In the genomic region with DNA sequence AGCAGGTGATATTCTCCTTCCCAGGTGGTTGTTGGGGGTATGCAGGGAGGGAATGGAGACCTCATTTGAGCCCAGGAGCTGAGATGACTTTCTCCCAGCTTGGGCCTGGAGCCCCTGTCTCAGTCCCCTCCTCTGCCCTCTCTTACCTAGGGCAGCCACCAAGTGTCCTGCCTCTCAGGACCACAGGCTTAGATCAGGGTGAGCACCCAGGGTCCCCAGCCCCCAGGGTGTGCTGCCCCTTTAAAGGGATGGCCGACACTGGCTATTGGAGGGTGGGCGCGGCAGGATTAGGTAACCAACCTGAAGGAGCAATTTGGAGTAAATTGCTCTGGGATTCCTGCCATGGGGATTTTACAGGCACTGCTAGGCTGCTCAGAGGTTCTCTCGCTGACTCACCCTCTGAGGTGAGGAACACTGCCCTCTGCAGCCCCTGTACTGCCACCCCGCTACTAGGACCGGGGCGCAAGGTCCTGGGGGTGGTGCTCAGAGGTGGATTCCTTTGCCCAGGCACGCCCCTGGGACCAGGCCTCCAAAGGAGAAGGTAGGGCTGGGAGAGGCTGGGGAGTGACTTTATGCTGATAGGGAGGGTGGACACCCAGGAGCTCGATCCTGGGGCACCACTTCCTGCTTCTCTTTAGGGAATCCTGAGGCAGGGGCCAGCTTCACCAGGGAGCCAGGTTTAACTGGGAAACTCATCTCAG, we compare ENCODE assay signal across 1 cellular context.
A peak's percentile ranks its signal among the peaks of the same experiment; 100 is the strongest.
TF ChIP-seq lines count a peak whose summit lies in the region.

No MANE protein-coding gene starts in this region.

TF ChIP-seq in HepG2, 621 proteins besides CTCF, POLR2A, EP300 and RAD21 (continued from another document):
- TF ChIP-seq ZBTB14 (CRISPR knock-in tag; IDR thresholded peaks at IDR 0.05) (no peak), ISX (CRISPR knock-in tag; conservative IDR thresholded peaks at IDR 0.05) (no peak), PHF5A (CRISPR knock-in tag; IDR thresholded peaks at IDR 0.05; ENCODE audit: low read depth, unreplicated experiment) (peak; percentile 43), PCBP2 (optimal IDR thresholded peaks at IDR 0.05; ENCODE audit: low read depth, low read length, poor library complexity, severe bottlenecking) (no peak), ZBTB7A (CRISPR knock-in tag; IDR thresholded peaks at IDR 0.05) (peak; percentile 65; the same call in 1 of the 2 replicates), ZFP36 (IDR thresholded peaks at IDR 0.05; ENCODE audit: borderline replicate concordance, low read depth, low read length, partially characterized antibody) (no peak), NONO (IDR thresholded peaks at IDR 0.05) (no peak), NONO (CRISPR knock-in tag; conservative IDR thresholded peaks at IDR 0.05) (no peak), ZNF510 (CRISPR knock-in tag; IDR thresholded peaks at IDR 0.05; ENCODE audit: low read depth) (no peak), NFE2 (CRISPR knock-in tag; IDR thresholded peaks at IDR 0.05) (peak; percentile 59; the same call in 1 of the 2 replicates), ZNF598 (CRISPR knock-in tag; IDR thresholded peaks at IDR 0.05; ENCODE audit: borderline replicate concordance) (no peak), HNRNPH1 (optimal IDR thresholded peaks at IDR 0.05; ENCODE audit: low read depth, low read length) (no peak), ZBTB42 (CRISPR knock-in tag; IDR thresholded peaks at IDR 0.05) (no peak), PRMT3 (CRISPR knock-in tag; IDR thresholded peaks at IDR 0.05; ENCODE audit: borderline replicate concordance, low read depth) (no peak), PHB2 (IDR thresholded peaks at IDR 0.05; ENCODE audit: partially characterized antibody) (no peak), ZNF740 (CRISPR knock-in tag; IDR thresholded peaks at IDR 0.05) (no peak), DPF2 (CRISPR knock-in tag; IDR thresholded peaks at IDR 0.05; ENCODE audit: borderline replicate concordance, low read depth) (no peak), HNF4G (IDR thresholded peaks at IDR 0.05; ENCODE audit: borderline replicate concordance, low read depth, low read length) (peak; percentile 43; the same call in 1 of the 2 replicates), HNF4G (CRISPR knock-in tag; IDR thresholded peaks at IDR 0.05; ENCODE audit: borderline replicate concordance, low read depth) (no peak), ZSCAN9 (CRISPR knock-in tag; IDR thresholded peaks at IDR 0.05; ENCODE audit: borderline replicate concordance) (no peak), TOPORS (CRISPR knock-in tag; IDR thresholded peaks at IDR 0.05) (no peak), TARDBP (CRISPR knock-in tag; IDR thresholded peaks at IDR 0.05) (peak; percentile 68; the same call in 1 of the 2 replicates), ZNF557 (CRISPR knock-in tag; IDR thresholded peaks at IDR 0.05) (no peak), ADNP (CRISPR knock-in tag; IDR thresholded peaks at IDR 0.05) (no peak), CEBPG (CRISPR knock-in tag; IDR thresholded peaks at IDR 0.05) (no peak), AKAP8 (CRISPR knock-in tag; IDR thresholded peaks at IDR 0.05) (no peak), GATAD1 (CRISPR knock-in tag; IDR thresholded peaks at IDR 0.05) (peak; percentile 29; the same call in 1 of the 2 replicates), ZNF335 (CRISPR knock-in tag; IDR thresholded peaks at IDR 0.05) (no peak), ZNF776 (CRISPR knock-in tag; IDR thresholded peaks at IDR 0.05) (no peak), NR2C2 (CRISPR knock-in tag; IDR thresholded peaks at IDR 0.05; ENCODE audit: borderline replicate concordance) (no peak; the same call in 1 of the 2 replicates), MIXL1 (CRISPR knock-in tag; IDR thresholded peaks at IDR 0.05) (0 out of 2 replicates have a peak, but pooled peaks have one; percentile 35), RXRA (CRISPR knock-in tag; IDR thresholded peaks at IDR 0.05) (no peak; the same call in 1 of the 2 replicates)
- TF ChIP-seq, protein P1, sequence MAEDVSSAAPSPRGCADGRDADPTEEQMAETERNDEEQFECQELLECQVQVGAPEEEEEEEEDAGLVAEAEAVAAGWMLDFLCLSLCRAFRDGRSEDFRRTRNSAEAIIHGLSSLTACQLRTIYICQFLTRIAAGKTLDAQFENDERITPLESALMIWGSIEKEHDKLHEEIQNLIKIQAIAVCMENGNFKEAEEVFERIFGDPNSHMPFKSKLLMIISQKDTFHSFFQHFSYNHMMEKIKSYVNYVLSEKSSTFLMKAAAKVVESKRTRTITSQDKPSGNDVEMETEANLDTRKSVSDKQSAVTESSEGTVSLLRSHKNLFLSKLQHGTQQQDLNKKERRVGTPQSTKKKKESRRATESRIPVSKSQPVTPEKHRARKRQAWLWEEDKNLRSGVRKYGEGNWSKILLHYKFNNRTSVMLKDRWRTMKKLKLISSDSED (CRISPR knock-in tag; IDR thresholded peaks at IDR 0.05), result no peak
- TF ChIP-seq, protein P2, sequence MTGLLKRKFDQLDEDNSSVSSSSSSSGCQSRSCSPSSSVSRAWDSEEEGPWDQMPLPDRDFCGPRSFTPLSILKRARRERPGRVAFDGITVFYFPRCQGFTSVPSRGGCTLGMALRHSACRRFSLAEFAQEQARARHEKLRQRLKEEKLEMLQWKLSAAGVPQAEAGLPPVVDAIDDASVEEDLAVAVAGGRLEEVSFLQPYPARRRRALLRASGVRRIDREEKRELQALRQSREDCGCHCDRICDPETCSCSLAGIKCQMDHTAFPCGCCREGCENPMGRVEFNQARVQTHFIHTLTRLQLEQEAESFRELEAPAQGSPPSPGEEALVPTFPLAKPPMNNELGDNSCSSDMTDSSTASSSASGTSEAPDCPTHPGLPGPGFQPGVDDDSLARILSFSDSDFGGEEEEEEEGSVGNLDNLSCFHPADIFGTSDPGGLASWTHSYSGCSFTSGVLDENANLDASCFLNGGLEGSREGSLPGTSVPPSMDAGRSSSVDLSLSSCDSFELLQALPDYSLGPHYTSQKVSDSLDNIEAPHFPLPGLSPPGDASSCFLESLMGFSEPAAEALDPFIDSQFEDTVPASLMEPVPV (CRISPR knock-in tag; IDR thresholded peaks at IDR 0.05), result no peak; the same call in 1 of the 2 replicates
- TF ChIP-seq, protein P3, sequence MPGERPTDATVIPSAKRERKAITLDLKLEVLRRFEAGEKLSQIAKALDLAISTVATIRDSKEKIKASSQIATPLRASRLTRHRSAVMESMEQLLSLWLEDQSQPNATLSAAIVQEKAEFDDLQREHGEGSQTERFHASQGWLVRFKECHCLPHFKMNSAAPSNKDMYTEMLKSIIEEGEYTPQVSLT (CRISPR knock-in tag; IDR thresholded peaks at IDR 0.05; ENCODE audit: borderline replicate concordance, low read depth), result no peak
- TF ChIP-seq, protein P4, sequence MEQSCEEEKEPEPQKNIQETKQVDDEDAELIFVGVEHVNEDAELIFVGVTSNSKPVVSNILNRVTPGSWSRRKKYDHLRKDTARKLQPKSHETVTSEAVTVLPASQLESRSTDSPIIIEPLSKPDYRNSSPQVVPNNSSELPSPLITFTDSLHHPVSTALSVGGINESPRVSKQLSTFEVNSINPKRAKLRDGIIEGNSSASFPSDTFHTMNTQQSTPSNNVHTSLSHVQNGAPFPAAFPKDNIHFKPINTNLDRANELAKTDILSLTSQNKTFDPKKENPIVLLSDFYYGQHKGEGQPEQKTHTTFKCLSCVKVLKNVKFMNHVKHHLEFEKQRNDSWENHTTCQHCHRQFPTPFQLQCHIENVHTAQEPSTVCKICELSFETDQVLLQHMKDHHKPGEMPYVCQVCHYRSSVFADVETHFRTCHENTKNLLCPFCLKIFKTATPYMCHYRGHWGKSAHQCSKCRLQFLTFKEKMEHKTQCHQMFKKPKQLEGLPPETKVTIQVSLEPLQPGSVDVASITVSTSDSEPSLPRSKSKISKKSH (CRISPR knock-in tag; IDR thresholded peaks at IDR 0.05; ENCODE audit: borderline replicate concordance), result no peak; the same call in 1 of the 2 replicates
- TF ChIP-seq, protein P5, sequence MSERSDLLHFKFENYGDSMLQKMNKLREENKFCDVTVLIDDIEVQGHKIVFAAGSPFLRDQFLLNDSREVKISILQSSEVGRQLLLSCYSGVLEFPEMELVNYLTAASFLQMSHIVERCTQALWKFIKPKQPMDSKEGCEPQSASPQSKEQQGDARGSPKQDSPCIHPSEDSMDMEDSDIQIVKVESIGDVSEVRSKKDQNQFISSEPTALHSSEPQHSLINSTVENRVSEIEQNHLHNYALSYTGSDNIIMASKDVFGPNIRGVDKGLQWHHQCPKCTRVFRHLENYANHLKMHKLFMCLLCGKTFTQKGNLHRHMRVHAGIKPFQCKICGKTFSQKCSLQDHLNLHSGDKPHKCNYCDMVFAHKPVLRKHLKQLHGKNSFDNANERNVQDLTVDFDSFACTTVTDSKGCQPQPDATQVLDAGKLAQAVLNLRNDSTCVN (CRISPR knock-in tag; IDR thresholded peaks at IDR 0.05; ENCODE audit: borderline replicate concordance), result 0 out of 2 replicates have a peak, but pooled peaks have one; percentile 17
- TF ChIP-seq, protein P6, sequence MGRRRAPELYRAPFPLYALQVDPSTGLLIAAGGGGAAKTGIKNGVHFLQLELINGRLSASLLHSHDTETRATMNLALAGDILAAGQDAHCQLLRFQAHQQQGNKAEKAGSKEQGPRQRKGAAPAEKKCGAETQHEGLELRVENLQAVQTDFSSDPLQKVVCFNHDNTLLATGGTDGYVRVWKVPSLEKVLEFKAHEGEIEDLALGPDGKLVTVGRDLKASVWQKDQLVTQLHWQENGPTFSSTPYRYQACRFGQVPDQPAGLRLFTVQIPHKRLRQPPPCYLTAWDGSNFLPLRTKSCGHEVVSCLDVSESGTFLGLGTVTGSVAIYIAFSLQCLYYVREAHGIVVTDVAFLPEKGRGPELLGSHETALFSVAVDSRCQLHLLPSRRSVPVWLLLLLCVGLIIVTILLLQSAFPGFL (CRISPR knock-in tag; IDR thresholded peaks at IDR 0.05), result no peak
TF ChIP-seq in HepG2: peak in this region for 90.
